In genomic region chr22:29700206-29700948, GRCh38 we compare ENCODE assay signal across 16 cellular contexts. TPM values are rescaled to one million over a fixed set of nuclear protein-coding genes. Genes with fewer than 3 reads are reported as not detected.
DNase-seq lines count a peak whose midpoint lies in the region; ATAC-seq, FAIRE-seq and TF ChIP-seq lines count a peak whose summit lies in the region.
"Had no signal": no experiment of that assay in that cellular context is flagged by ENCODE, and none has a peak within 500 bp of the region (broad histone marks: within the 10 kb centered on the region; RNA-seq: fewer than 3 reads in every experiment).

No MANE protein-coding gene starts in this region.

- TF ChIP-seq EP300 in H1 (IDR thresholded peaks at IDR 0.05; ENCODE audit: borderline replicate concordance in 1 of 2, low read depth in 2 of 2, low read length in 2 of 2): no peak

- no peak overlapping the region; the same call in 1 of the 2 replicates for H2BK5ac ChIP-seq in H1 (ENCODE audit: low read depth, low read length)

- H2BK15ac ChIP-seq in H1 (ENCODE audit: low read length): no peak overlapping the region

- H3K4me1 ChIP-seq in H1 (replicated peaks in 1 of 4; ENCODE audit: control insufficient read depth in 3 of 4, insufficient read depth in 4 of 4, low read length in 3 of 4): peaks cover 9 to 46% (median 39%) of the 10 kb centered on the region in 4 experiments
- H3K4me1 ChIP-seq in esophagus squamous epithelium: peaks cover 2 to 57% (median 4%) of the 10 kb centered on the region in 3 donors

- H2AK5ac ChIP-seq in H1 (ENCODE audit: low read depth, low read length): no peak overlapping the region

- no peak overlapping the region for H3K56ac ChIP-seq in H1 (replicated peaks; ENCODE audit: insufficient read length, low read depth, low read length)

- TF ChIP-seq POLR2A in H1 (IDR thresholded peaks at IDR 0.05; ENCODE audit: control extremely low read depth in 1 of 2, low read depth in 2 of 2, low read length in 2 of 2): no peak
- no peak for TF ChIP-seq POLR2A in esophagus squamous epithelium (IDR thresholded peaks at IDR 0.05)

- no peaks in the 10 kb centered on the region for H3K36me3 ChIP-seq in H1 (ENCODE audit: control insufficient read depth in 2 of 4, insufficient read depth in 4 of 4, low read length in 3 of 4)
- peaks cover 0 to 23% (median 4%) of the 10 kb centered on the region in 3 donors for H3K36me3 ChIP-seq in esophagus squamous epithelium
- H3K36me3 ChIP-seq: vagina had no signal

- no peak overlapping the region; the same call in 1 of the 2 replicates for H2BK12ac ChIP-seq in H1 (ENCODE audit: low read depth, low read length)

- 76% methylated on average over 21 of the region's 21 CpGs; no CpG with 5 or more reads in 1 of the 2 experiments for WGBS in H1 (ENCODE audit: extremely low coverage in 1 of 2, insufficient coverage in 1 of 2, insufficient read length in 1 of 2, insufficient replicate concordance in 2 of 2, low coverage in 1 of 2, low lambda C conversion rate in 2 of 2, missing lambda C conversion rate in 1 of 2), 2 experiments
- 61 to 67% methylated on average over 5 to 13 of the region's 21 CpGs for WGBS in esophagus squamous epithelium, 2 donors

- no peak for TF ChIP-seq RAD21 in H1 (IDR thresholded peaks at IDR 0.05 in 1 of 2, conservative IDR thresholded peaks at IDR 0.05 in 1 of 2; ENCODE audit: low read depth in 2 of 2, low read length in 2 of 2)

- no peaks in the 10 kb centered on the region for H3K79me2 ChIP-seq in H1 (ENCODE audit: control insufficient read depth in 1 of 2, insufficient read depth in 2 of 2, low read length in 2 of 2)
- H3K79me2 ChIP-seq: hepatocyte had no signal

- no peak for FAIRE-seq in H1 (lab: Jason Lieb, UNC)
- FAIRE-seq: colon had no signal

- no peak for TF ChIP-seq CTCF in H1 (IDR thresholded peaks at IDR 0.05; ENCODE audit: control extremely low read depth in 1 of 3, insufficient read depth in 1 of 3, low read depth in 1 of 3, low read length in 3 of 3)
- no peak for TF ChIP-seq CTCF in esophagus squamous epithelium (IDR thresholded peaks at IDR 0.05)

- H3K9ac ChIP-seq in H1 (replicated peaks in 1 of 4; ENCODE audit: extremely low read depth in 1 of 4, low read depth in 3 of 4, low read length in 3 of 4): no peak overlapping the region

- H3K4me2 ChIP-seq in H1 (ENCODE audit: insufficient read depth in 1 of 2, low read depth in 2 of 2, low read length in 2 of 2): peak overlapping the region; percentile 9 to 58; a peak in 2 of 4 replicates
- H3K4me2 ChIP-seq: hepatocyte had no signal

- peak; percentile 21 for DNase-seq in A172 (ENCODE audit: low spot score)
- DNase-seq in EH (ENCODE audit: low read depth): peak; percentile 74
- DNase-seq in NCI-H2227 (lab: John Stamatoyannopoulos, UW; ENCODE audit: unreplicated experiment): peak; percentile 30
- no peak for DNase-seq in H1 (ENCODE audit: low read depth in 1 of 2, low spot score in 2 of 2)
- no peak for DNase-seq in esophagus squamous epithelium (lab: John Stamatoyannopoulos, UW)
- DNase-seq: stimulated activated naive CD8-positive, alpha-beta T cell treated with anti-CD3 and anti-CD28 coated beads, Interleukin-15, amount 100 ng/mL, for 72 hours had no signal

- peaks cover 3 to 5% of the 10 kb centered on the region in 2 experiments for H4K20me1 ChIP-seq in H1 (replicated peaks in 1 of 2; ENCODE audit: control insufficient read depth in 1 of 2, insufficient read depth in 2 of 2, low read length in 2 of 2)

- no peak overlapping the region for H2AFZ ChIP-seq in H1 (ENCODE audit: low read length)
- H2AFZ ChIP-seq: hepatocyte had no signal

- H3K14ac ChIP-seq in H1 (ENCODE audit: insufficient read length): no peak overlapping the region

- CTCF ChIA-PET in H1 (lab: Charles Lee; ENCODE audit: partially characterized antibody): interaction anchor here (0.6 to 4.8 kb wide), 13 partner anchors 9 to 555 kb away, joined by 3 to 60 read pairs (median 4); no protein-coding TSS in a partner anchor

- H3K18ac ChIP-seq in H1 (ENCODE audit: extremely low read depth, low read length): no peak overlapping the region

- no peak overlapping the region for H4K8ac ChIP-seq in H1 (ENCODE audit: extremely low read depth, insufficient read depth, low read length)

- H2BK20ac ChIP-seq in H1 (ENCODE audit: low read length): no peak overlapping the region

- no peak overlapping the region for H3K4ac ChIP-seq in H1 (replicated peaks; ENCODE audit: insufficient read length, low read depth, low read length)

- no peaks in the 10 kb centered on the region for H3K9me3 ChIP-seq in H1 (ENCODE audit: insufficient read depth in 2 of 2, low read depth in 1 of 2, low read length in 1 of 2)
- no peaks in the 10 kb centered on the region for H3K9me3 ChIP-seq in esophagus squamous epithelium
- H3K9me3 ChIP-seq: SJSA1, vagina had no signal

- ATAC-seq in GM19467 (IDR thresholded peaks at IDR 0.05; ENCODE audit: unreplicated experiment): no peak
- ATAC-seq in HG03520 (IDR thresholded peaks at IDR 0.05; ENCODE audit: unreplicated experiment): no peak
- no peak for ATAC-seq in HG03378 (IDR thresholded peaks at IDR 0.05; ENCODE audit: unreplicated experiment)

- no peaks in the 10 kb centered on the region for H3K79me1 ChIP-seq in H1 (ENCODE audit: low read depth, low read length)

- H3K4me3 ChIP-seq in H1 (ENCODE audit: extremely low read depth in 1 of 4, insufficient read depth in 2 of 4, low read depth in 3 of 4, low read length in 4 of 4): no peak overlapping the region
- H3K4me3 ChIP-seq in esophagus squamous epithelium: no peak overlapping the region
- H3K4me3 ChIP-seq: hepatocyte, K562, SJSA1, vagina had no signal

- POLR2A ChIA-PET in H1 (lab: Charles Lee; ENCODE audit: partially characterized antibody): interaction anchor here (4.3 kb wide), 1 partner anchor 8 kb away, joined by 13 read pairs; no protein-coding TSS in a partner anchor

- H3K23me2 ChIP-seq in H1 (ENCODE audit: low read depth, low read length): peaks cover 9% of the 10 kb centered on the region; the same call in 1 of the 2 replicates

- intact Hi-C loops in esophagus squamous epithelium (cut with DNase I): no loop called here

- H4K91ac ChIP-seq in H1 (replicated peaks; ENCODE audit: insufficient read length, low read length): no peak overlapping the region

- no peak overlapping the region for H3K27ac ChIP-seq in H1 (ENCODE audit: low read depth, low read length)
- no peak overlapping the region for H3K27ac ChIP-seq in esophagus squamous epithelium
- H3K27ac ChIP-seq: epithelial cell of prostate, hepatocyte, SJSA1, vagina had no signal

- no peak overlapping the region for H4K5ac ChIP-seq in H1 (ENCODE audit: insufficient read length, low read depth, low read length)

- no peak overlapping the region for H3K23ac ChIP-seq in H1 (ENCODE audit: insufficient read length)

- H2BK120ac ChIP-seq in H1 (replicated peaks; ENCODE audit: low read depth, low read length): no peak overlapping the region

- peaks cover 0 to 30% (median 12%) of the 10 kb centered on the region in 4 experiments; a peak in 3 of 7 replicates for H3K27me3 ChIP-seq in H1 (replicated peaks in 1 of 4; ENCODE audit: control insufficient read depth in 3 of 4, extremely low read depth in 1 of 4, insufficient read depth in 3 of 4, low read length in 3 of 4)
- peaks cover 0 to 56% (median 2%) of the 10 kb centered on the region in 4 donors for H3K27me3 ChIP-seq in esophagus squamous epithelium
- H3K27me3 ChIP-seq: SJSA1, vagina had no signal

TF ChIP-seq in H1, 55 proteins besides CTCF, POLR2A, EP300 and RAD21:
- TF ChIP-seq CEBPB (IDR thresholded peaks at IDR 0.05; ENCODE audit: low read depth, low read length) (no peak), KDM4A (IDR thresholded peaks at IDR 0.05; ENCODE audit: low read depth, low read length, severe bottlenecking) (no peak), HDAC2 (IDR thresholded peaks at IDR 0.05; ENCODE audit: borderline replicate concordance in 1 of 2, low read depth in 2 of 2, low read length in 2 of 2) (no peak), KDM1A (IDR thresholded peaks at IDR 0.05; ENCODE audit: borderline replicate concordance, low read length) (no peak), RBBP5 (IDR thresholded peaks at IDR 0.05; ENCODE audit: borderline replicate concordance, low read depth, low read length) (no peak), ASH2L (IDR thresholded peaks at IDR 0.05; ENCODE audit: low read length) (no peak), GTF2F1 (IDR thresholded peaks at IDR 0.05; ENCODE audit: borderline replicate concordance, low read depth, low read length) (no peak)

RNA-seq across cellular contexts. Expression of gene CABP7, which starts 19.4 kb away (rescaled TPM):
- total RNA-seq in A172 (2014; rRNA removed; shearing (Covaris generic)): 0.19 TPM in 2 replicates
- 0.20 and 0.34 TPM in 2 replicates for total RNA-seq in H1 (2021; fragmentation: NEBNext Ultra II Directional; extraction: Animal tissue kit (Norgen Biotek cat#: 25700))
- polyA plus RNA-seq in H1 (2011; rRNA removed): 0.36 and 1.0 TPM in 2 replicates
- 0.92 TPM for polyA plus RNA-seq in H1 (2011; cell fraction: cytosol; rRNA removed)
- polyA plus RNA-seq in H1 (2011; cell fraction: nucleus; rRNA removed): 1.5 TPM
- polyA plus RNA-seq in H1 (2012, experiment 1 of 2): 0.41 to 0.54 TPM (median 0.45 TPM) in 4 replicates
- 0.33 TPM for polyA plus RNA-seq in H1 (2012, experiment 2 of 2)
- 0.06 TPM for polyA plus RNA-seq in H1 (2013, experiment 1 of 2)
- 0.09 TPM for polyA plus RNA-seq in H1 (2013, experiment 2 of 2)
- 0.10 and 0.60 TPM in 2 replicates for polyA minus RNA-seq in H1 (2011; rRNA and poly(A)+ RNA removed)
- polyA minus RNA-seq in H1 (2011; cell fraction: cytosol; rRNA and poly(A)+ RNA removed): 0.51 TPM
- polyA minus RNA-seq in H1 (2011; cell fraction: nucleus; rRNA and poly(A)+ RNA removed): 0.50 TPM
- total RNA-seq in esophagus squamous epithelium: under 1 TPM in 1 of 4 donors, not detected in 3; 0.13 TPM
- total RNA-seq: hepatocyte, K562, mucosa of gallbladder, SJSA1, vagina had no signal
- polyA plus RNA-seq: K562 had no signal

Comparison
In these comparisons a context has a peak if more than half of its experiments do, and no peak if none do; other contexts are left out.
1. DNase-seq: peak in A172 (single experiment), EH (single experiment) and NCI-H2227 (single experiment); none in H1 (0 of 2) and esophagus squamous epithelium (single experiment).